In the genomic region with DNA sequence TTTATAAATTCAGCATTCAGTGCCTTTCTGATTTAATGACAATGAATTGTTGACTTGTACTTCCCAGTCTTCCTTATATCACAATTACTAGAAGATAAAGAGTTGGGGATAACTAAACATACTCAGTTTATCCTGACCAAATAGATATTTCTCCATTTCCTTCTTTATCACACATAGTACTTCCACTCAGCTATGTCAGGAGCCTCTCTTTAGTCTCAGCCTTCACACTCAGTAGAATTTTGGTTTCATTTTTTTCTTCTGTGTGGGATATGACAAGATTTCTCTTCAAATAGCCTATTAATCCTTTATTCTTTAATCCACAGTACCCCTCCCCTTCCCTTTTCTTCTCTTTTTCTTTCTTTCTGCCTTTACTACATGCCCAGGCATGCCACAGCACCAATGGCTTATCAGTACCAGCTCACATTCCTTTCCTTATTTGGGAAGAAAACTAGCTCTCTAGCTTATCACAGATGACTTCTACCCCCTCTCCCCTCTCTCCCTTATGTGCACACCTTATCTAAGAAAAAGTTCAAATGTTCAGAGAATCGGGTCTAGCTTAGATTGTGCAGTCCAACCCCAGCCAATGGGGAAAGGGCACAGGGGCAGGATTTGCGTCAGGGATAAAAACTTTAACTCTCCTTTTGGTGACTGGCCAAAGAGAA, we compare ENCODE assay signal across 14 cellular contexts.
A peak's percentile ranks its signal among the peaks of the same experiment; 100 is the strongest.
DNase-seq lines count a peak whose midpoint lies in the region; ATAC-seq and TF ChIP-seq lines count a peak whose summit lies in the region.
"Had no signal": no experiment of that assay in that cellular context is flagged by ENCODE, and none has a peak within 500 bp of the region (broad histone marks: within the 10 kb centered on the region; RNA-seq: fewer than 3 reads in every experiment).

No MANE protein-coding gene starts in this region.

- no peak overlapping the region for H3K27ac ChIP-seq in HEK293 (ENCODE audit: extremely low read depth, low read depth, low read length)
- H3K27ac ChIP-seq: SK-N-MC had no signal

- no peak for ATAC-seq in GM19324 (IDR thresholded peaks at IDR 0.05; ENCODE audit: low FRiP score, unreplicated experiment)

- no peak for TF ChIP-seq CTCF in HEK293 (tag by site-specific recombination; IDR thresholded peaks at IDR 0.05)

- CTCF ChIA-PET in HEK293 (lab: Yijun Ruan, JAX) = interaction anchor here (1.1 kb wide), 1 partner anchor 34 kb away, joined by 4 read pairs; no protein-coding TSS in a partner anchor

- no peaks in the 10 kb centered on the region for H3K4me1 ChIP-seq in HEK293 (ENCODE audit: control insufficient read depth, insufficient read depth, low read length)

- DNase-seq in AG08395 (ENCODE audit: low spot score) = peak; percentile 3
- DNase-seq in amniotic epithelial cell (ENCODE audit: low read depth) = peak; percentile 54
- peak; percentile 54 for DNase-seq in islet precursor cell
- no peak for DNase-seq in effector CD4-positive, alpha-beta T cell
- DNase-seq in cerebellar cortex (ENCODE audit: low spot score) = no peak
- no peak for DNase-seq in NCI-H82 treated with DMSO at 0.1 percent for 48 hours (lab: John Stamatoyannopoulos, UW; ENCODE audit: unreplicated experiment)
- DNase-seq: COR-L47; effector memory CD4-positive, alpha-beta T cell; hypothalamus; NCI-H1092 treated with DMSO at 0.1 percent for 48 hours; NCI-H526 had no signal

- H3K4me3 ChIP-seq in HEK293 (ENCODE audit: low read depth, low read length) = no peak overlapping the region
- H3K4me3 ChIP-seq: SK-N-MC had no signal

- no peaks in the 10 kb centered on the region for H3K36me3 ChIP-seq in HEK293 (ENCODE audit: control insufficient read depth in 2 of 2, insufficient read depth in 1 of 2, low read length in 2 of 2)

- H3K9me3 ChIP-seq in HEK293 (ENCODE audit: control insufficient read depth, insufficient read depth, low read depth, low read length) = no peaks in the 10 kb centered on the region

- POLR2A ChIA-PET in HEK293 (lab: Yijun Ruan, JAX) = no interaction called here

TF ChIP-seq in HEK293, 187 proteins besides CTCF, POLR2A, EP300 and RAD21:
- TF ChIP-seq ZNF311 (tag by site-specific recombination; IDR thresholded peaks at IDR 0.05; ENCODE audit: borderline replicate concordance) (no peak), ZBTB17 (tag by site-specific recombination; IDR thresholded peaks at IDR 0.05) (0 out of 2 replicates have a peak, but pooled peaks have one; percentile 25), ZBTB8A (tag by site-specific recombination; IDR thresholded peaks at IDR 0.05) (no peak), SETDB1 (IDR thresholded peaks at IDR 0.05; ENCODE audit: insufficient read length, low read length) (peak; percentile 64), KLF1 (tag by site-specific recombination; IDR thresholded peaks at IDR 0.05) (no peak), PRDM1 (tag by site-specific recombination; IDR thresholded peaks at IDR 0.05) (peak; percentile 56), ZBTB48 (tag by site-specific recombination; IDR thresholded peaks at IDR 0.05) (no peak), BCL11A (tag by site-specific recombination; IDR thresholded peaks at IDR 0.05; ENCODE audit: low read depth) (no peak), KLF10 (tag by site-specific recombination; IDR thresholded peaks at IDR 0.05) (no peak)
- TF ChIP-seq, protein P1, sequence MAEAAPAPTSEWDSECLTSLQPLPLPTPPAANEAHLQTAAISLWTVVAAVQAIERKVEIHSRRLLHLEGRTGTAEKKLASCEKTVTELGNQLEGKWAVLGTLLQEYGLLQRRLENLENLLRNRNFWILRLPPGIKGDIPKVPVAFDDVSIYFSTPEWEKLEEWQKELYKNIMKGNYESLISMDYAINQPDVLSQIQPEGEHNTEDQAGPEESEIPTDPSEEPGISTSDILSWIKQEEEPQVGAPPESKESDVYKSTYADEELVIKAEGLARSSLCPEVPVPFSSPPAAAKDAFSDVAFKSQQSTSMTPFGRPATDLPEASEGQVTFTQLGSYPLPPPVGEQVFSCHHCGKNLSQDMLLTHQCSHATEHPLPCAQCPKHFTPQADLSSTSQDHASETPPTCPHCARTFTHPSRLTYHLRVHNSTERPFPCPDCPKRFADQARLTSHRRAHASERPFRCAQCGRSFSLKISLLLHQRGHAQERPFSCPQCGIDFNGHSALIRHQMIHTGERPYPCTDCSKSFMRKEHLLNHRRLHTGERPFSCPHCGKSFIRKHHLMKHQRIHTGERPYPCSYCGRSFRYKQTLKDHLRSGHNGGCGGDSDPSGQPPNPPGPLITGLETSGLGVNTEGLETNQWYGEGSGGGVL (tag by site-specific recombination; IDR thresholded peaks at IDR 0.05) = peak; percentile 56

Comparison
In these comparisons a context has a peak if more than half of its experiments do, and no peak if none do; other contexts are left out.
1. DNase-seq: peak in AG08395 (single experiment), amniotic epithelial cell (single experiment) and islet precursor cell (single experiment); none in effector CD4-positive, alpha-beta T cell (single experiment), cerebellar cortex (single experiment) and NCI-H82 treated with DMSO at 0.1 percent for 48 hours (single experiment).